28 cellular contexts compared by ENCODE assay signal in genomic region chr19:31664997-31665396, GRCh38.
"Had no signal": no experiment of that assay in that cellular context is flagged by ENCODE, and none has a peak within 500 bp of the region (broad histone marks: within the 10 kb centered on the region; RNA-seq: fewer than 3 reads in every experiment).

No MANE protein-coding gene starts in this region.

- H3K9me3 Mint-ChIP-seq: stimulated activated effector memory CD8-positive, alpha-beta T cell treated with anti-CD3 and anti-CD28 coated beads, Interleukin-12 subunit alpha, Interleukin-12 subunit beta, amount 100 ng/mL, for 72 hours; stimulated activated naive B cell treated with anti-CD40 and anti-IgM and Interleukin-4, amounts not matched to agents 10 μg/mL and 1 μg/mL and 100 μg/mL, for 72 hours; stimulated activated naive CD8-positive, alpha-beta T cell treated with anti-CD3 and anti-CD28 coated beads, Interleukin-15, amount 100 ng/mL, for 72 hours; type B pancreatic cell had no signal

- H3K27ac Mint-ChIP-seq: stimulated activated effector memory CD8-positive, alpha-beta T cell treated with anti-CD3 and anti-CD28 coated beads, Interleukin-12 subunit alpha, Interleukin-12 subunit beta, amount 100 ng/mL, for 72 hours; stimulated activated memory B cell treated with anti-CD40 and anti-IgM and Interleukin-4, amounts not matched to agents 10 μg/mL and 1 μg/mL and 100 μg/mL, for 72 hours; stimulated activated naive B cell treated with anti-CD40 and anti-IgM and Interleukin-4, amounts not matched to agents 10 μg/mL and 1 μg/mL and 100 μg/mL, for 72 hours; stimulated activated naive CD8-positive, alpha-beta T cell treated with anti-CD3 and anti-CD28 coated beads, Interleukin-15, amount 100 ng/mL, for 72 hours; stimulated activated naive CD8-positive, alpha-beta T cell treated with anti-CD3 and anti-CD28 coated beads, Interleukin-15, Interleukin-2, amounts not matched to agents 100 ng/mL and 50 ng/mL, for 24 hours; type B pancreatic cell had no signal

- DNase-seq: stimulated activated CD4-positive, alpha-beta T cell treated with anti-CD3 and anti-CD28 coated beads, Interleukin-2, amount 100 ng/mL, for 48 hours; stimulated activated CD4-positive, alpha-beta T cell treated with anti-CD3 and anti-CD28 coated beads, Interleukin-4, amount 100 ng/mL, for 1 hour; stimulated activated CD4-positive, alpha-beta T cell treated with anti-CD3 and anti-CD28 coated beads, Interleukin-4, amount 100 ng/mL, for 24 hours; stimulated activated CD4-positive, alpha-beta T cell treated with anti-CD3 and anti-CD28 coated beads, Interleukin-4, amount 100 ng/mL, for 4 hours; stimulated activated CD8-positive, alpha-beta memory T cell treated with anti-CD3 and anti-CD28 coated beads, Interleukin-4, amount 100 ng/mL, for 48 hours; stimulated activated naive B cell treated with anti-CD40 and anti-IgM and Interleukin-4, amounts not matched to agents 10 μg/mL and 1 μg/mL and 100 μg/mL, for 72 hours; stimulated activated naive CD4-positive, alpha-beta T cell treated with Interleukin-2 at 50 U/mL for 16 hours; stimulated activated naive CD8-positive, alpha-beta T cell treated with anti-CD3 and anti-CD28 coated beads, Interleukin-15, amount 100 ng/mL, for 72 hours; stimulated activated naive CD8-positive, alpha-beta T cell treated with anti-CD3 and anti-CD28 coated beads, Interleukin-15, Interleukin-2, amounts not matched to agents 100 U/mL and 50 U/mL, for 24 hours; stomach; substantia nigra; testis; thyroid gland; tibial artery; transverse colon; trophoblast cell; upper lobe of left lung; upper lobe of right lung; uterus had no signal

- H3K36me3 Mint-ChIP-seq: stimulated activated effector memory CD8-positive, alpha-beta T cell treated with anti-CD3 and anti-CD28 coated beads, Interleukin-12 subunit alpha, Interleukin-12 subunit beta, amount 100 ng/mL, for 72 hours; stimulated activated memory B cell treated with anti-CD40 and anti-IgM and Interleukin-4, amounts not matched to agents 10 μg/mL and 1 μg/mL and 100 μg/mL, for 72 hours; stimulated activated naive B cell treated with anti-CD40 and anti-IgM and Interleukin-4, amounts not matched to agents 10 μg/mL and 1 μg/mL and 100 μg/mL, for 72 hours; type B pancreatic cell had no signal

- H3K4me3 ChIP-seq: stomach, suprapubic skin, testis, thoracic aorta, thyroid gland, tibial artery, tibial nerve, transverse colon, upper lobe of left lung, upper lobe of right lung, uterus, vagina had no signal

- H3K4me1 Mint-ChIP-seq: stimulated activated effector memory CD8-positive, alpha-beta T cell treated with anti-CD3 and anti-CD28 coated beads, Interleukin-12 subunit alpha, Interleukin-12 subunit beta, amount 100 ng/mL, for 72 hours; stimulated activated memory B cell treated with anti-CD40 and anti-IgM and Interleukin-4, amounts not matched to agents 10 μg/mL and 1 μg/mL and 100 μg/mL, for 72 hours; stimulated activated naive B cell treated with anti-CD40 and anti-IgM and Interleukin-4, amounts not matched to agents 10 μg/mL and 1 μg/mL and 100 μg/mL, for 72 hours; stimulated activated naive CD8-positive, alpha-beta T cell treated with anti-CD3 and anti-CD28 coated beads, Interleukin-15, amount 100 ng/mL, for 72 hours had no signal

- H3K27me3 Mint-ChIP-seq: stimulated activated memory B cell treated with anti-CD40 and anti-IgM and Interleukin-4, amounts not matched to agents 10 μg/mL and 1 μg/mL and 100 μg/mL, for 72 hours; stimulated activated naive B cell treated with anti-CD40 and anti-IgM and Interleukin-4, amounts not matched to agents 10 μg/mL and 1 μg/mL and 100 μg/mL, for 72 hours; stimulated activated naive CD8-positive, alpha-beta T cell treated with anti-CD3 and anti-CD28 coated beads, Interleukin-15, amount 100 ng/mL, for 72 hours; stimulated activated naive CD8-positive, alpha-beta T cell treated with anti-CD3 and anti-CD28 coated beads, Interleukin-15, Interleukin-2, amounts not matched to agents 100 ng/mL and 50 ng/mL, for 24 hours had no signal

- ATAC-seq: stimulated activated effector memory CD8-positive, alpha-beta T cell treated with anti-CD3 and anti-CD28 coated beads, Interleukin-12 subunit alpha, Interleukin-12 subunit beta, amount 100 ng/mL, for 72 hours; stimulated activated memory B cell treated with anti-CD40 and anti-IgM and Interleukin-4, amounts not matched to agents 10 μg/mL and 1 μg/mL and 100 μg/mL, for 72 hours; stimulated activated naive B cell treated with anti-CD40 and anti-IgM and Interleukin-4, amounts not matched to agents 10 μg/mL and 1 μg/mL and 100 μg/mL, for 72 hours; stimulated activated naive CD8-positive, alpha-beta T cell treated with anti-CD3 and anti-CD28 coated beads, Interleukin-15, amount 100 ng/mL, for 72 hours; stimulated activated naive CD8-positive, alpha-beta T cell treated with anti-CD3 and anti-CD28 coated beads, Interleukin-15, Interleukin-2, amounts not matched to agents 100 U/mL and 50 U/mL, for 24 hours; upper lobe of right lung had no signal

- H3K27ac ChIP-seq: stomach, suprapubic skin, testis, thoracic aorta, thyroid gland, tibial artery, tibial nerve, transverse colon, upper lobe of left lung, upper lobe of right lung, uterus, vagina had no signal

- FAIRE-seq: urothelium cell line had no signal

- H3K4me3 Mint-ChIP-seq: stimulated activated effector memory CD8-positive, alpha-beta T cell treated with anti-CD3 and anti-CD28 coated beads, Interleukin-12 subunit alpha, Interleukin-12 subunit beta, amount 100 ng/mL, for 72 hours; stimulated activated memory B cell treated with anti-CD40 and anti-IgM and Interleukin-4, amounts not matched to agents 10 μg/mL and 1 μg/mL and 100 μg/mL, for 72 hours; stimulated activated naive B cell treated with anti-CD40 and anti-IgM and Interleukin-4, amounts not matched to agents 10 μg/mL and 1 μg/mL and 100 μg/mL, for 72 hours; stimulated activated naive CD8-positive, alpha-beta T cell treated with anti-CD3 and anti-CD28 coated beads, Interleukin-15, amount 100 ng/mL, for 72 hours; stimulated activated naive CD8-positive, alpha-beta T cell treated with anti-CD3 and anti-CD28 coated beads, Interleukin-15, Interleukin-2, amounts not matched to agents 100 ng/mL and 50 ng/mL, for 24 hours; type B pancreatic cell had no signal

- H3K4me1 ChIP-seq: stomach, suprapubic skin, testis, thyroid gland, tibial artery, tibial nerve, transverse colon, upper lobe of left lung, upper lobe of right lung, uterus, vagina had no signal

- H3K36me3 ChIP-seq: stomach, suprapubic skin, thoracic aorta, thyroid gland, tibial artery, tibial nerve, transverse colon, upper lobe of left lung, upper lobe of right lung, uterus, vagina had no signal

- H3K27me3 ChIP-seq: stomach, suprapubic skin, testis, thyroid gland, tibial artery, tibial nerve, transverse colon, upper lobe of left lung, upper lobe of right lung, uterus, vagina had no signal

- H3K9me3 ChIP-seq: stomach, suprapubic skin, testis, thoracic aorta, thyroid gland, tibial artery, tibial nerve, transverse colon, upper lobe of left lung, upper lobe of right lung, uterus, vagina had no signal
